ENCODE assay signal across 17 cellular contexts in genomic region chr9:4243113-4243512, GRCh38. TPM values are rescaled to one million over a fixed set of nuclear protein-coding genes. Genes with fewer than 3 reads are reported as not detected.
DNase-seq lines count a peak whose midpoint lies in the region; ATAC-seq, FAIRE-seq and TF ChIP-seq lines count a peak whose summit lies in the region.
"Had no signal": no experiment of that assay in that cellular context is flagged by ENCODE, and none has a peak within 500 bp of the region (broad histone marks: within the 10 kb centered on the region; RNA-seq: fewer than 3 reads in every experiment).

No MANE protein-coding gene starts in this region.

- H3K4me3 Mint-ChIP-seq in CD8-positive, alpha-beta T cell, result peak overlapping the region; percentile 46
- H3K4me3 Mint-ChIP-seq: H9, memory B cell had no signal

- peaks cover 31% of the 10 kb centered on the region for H3K4me1 ChIP-seq in CD8-positive, alpha-beta T cell (ENCODE audit: insufficient read depth, low read length)
- no peaks in the 10 kb centered on the region for H3K4me1 ChIP-seq in right cardiac atrium (ENCODE audit: control insufficient read depth, insufficient read depth, low read length)

- H3K36me3 ChIP-seq in CD8-positive, alpha-beta T cell (ENCODE audit: insufficient read depth, low read length), result no peaks in the 10 kb centered on the region
- H3K36me3 ChIP-seq in bronchial epithelial cell (ENCODE audit: control insufficient read depth, insufficient read depth, low read length), result no peaks in the 10 kb centered on the region
- H3K36me3 ChIP-seq: upper lobe of left lung had no signal

- peaks cover 30% of the 10 kb centered on the region for H3K4me1 Mint-ChIP-seq in CD8-positive, alpha-beta T cell (ENCODE audit: low read depth)

- no peaks in the 10 kb centered on the region for H3K27me3 Mint-ChIP-seq in CD8-positive, alpha-beta T cell (ENCODE audit: low read depth)
- H3K27me3 Mint-ChIP-seq: memory B cell had no signal

- CTCF ChIA-PET in CD8-positive, alpha-beta T cell (lab: Charles Lee), result no interaction called here

- no peaks in the 10 kb centered on the region for H3K9me3 Mint-ChIP-seq in CD8-positive, alpha-beta T cell
- H3K9me3 Mint-ChIP-seq: memory B cell had no signal

- no peak overlapping the region for H3K27ac ChIP-seq in CD8-positive, alpha-beta T cell (ENCODE audit: low read depth, low read length)
- H3K27ac ChIP-seq in right cardiac atrium (ENCODE audit: low read length), result no peak overlapping the region
- H3K27ac ChIP-seq: epithelial cell of prostate had no signal

- no peak for TF ChIP-seq CTCF in CD8-positive, alpha-beta T cell (IDR thresholded peaks at IDR 0.05)
- no peak for TF ChIP-seq CTCF in bronchial epithelial cell (IDR thresholded peaks at IDR 0.05; ENCODE audit: insufficient read depth, low read length, severe bottlenecking)

- no peak for ATAC-seq in CD8-positive, alpha-beta T cell
- ATAC-seq in GM18511 (IDR thresholded peaks at IDR 0.05; ENCODE audit: unreplicated experiment) (peak; percentile 83), HG03196 (IDR thresholded peaks at IDR 0.05; ENCODE audit: unreplicated experiment) (peak; percentile 53), right cardiac atrium (no peak)
- ATAC-seq: SK-N-SH treated with all-trans-retinoic acid at 6 μM for 48 hours had no signal

- H3K27ac Mint-ChIP-seq in CD8-positive, alpha-beta T cell, result peak overlapping the region; percentile 62
- H3K27ac Mint-ChIP-seq: memory B cell had no signal

- no peak for DNase-seq in CD8-positive, alpha-beta T cell
- peak; percentile 35 for DNase-seq in bronchial epithelial cell (ENCODE audit: low read depth)
- no peak for DNase-seq in activated effector memory CD4-positive, alpha-beta T cell treated with anti-CD3 and anti-CD28 coated beads, Interleukin-2, amount 50 U/mL, for 16 hours
- no peak for DNase-seq in stimulated activated CD4-positive, alpha-beta T cell treated with anti-CD3 and anti-CD28 coated beads, Interleukin-1b, Interleukin-23, amount 100 ng/mL, for 48 hours
- no peak for DNase-seq in right cardiac atrium
- no peak for DNase-seq in D341Med (ENCODE audit: low spot score)
- DNase-seq: amniotic stem cell; H9; NCI-H146; NCI-H345; stimulated activated CD4-positive, alpha-beta T cell treated with anti-CD3 and anti-CD28 coated beads, Interleukin-4, amount 100 ng/mL, for 1 hour; upper lobe of left lung had no signal

- no peaks in the 10 kb centered on the region for H3K9me3 ChIP-seq in CD8-positive, alpha-beta T cell (ENCODE audit: low read length)
- H3K9me3 ChIP-seq in right cardiac atrium (ENCODE audit: control insufficient read depth, low read length), result no peaks in the 10 kb centered on the region
- H3K9me3 ChIP-seq: upper lobe of left lung had no signal

- no peak for FAIRE-seq in bronchial epithelial cell (lab: Jason Lieb, UNC)

- no peaks in the 10 kb centered on the region for H3K36me3 Mint-ChIP-seq in CD8-positive, alpha-beta T cell
- H3K36me3 Mint-ChIP-seq: memory B cell had no signal

- intact Hi-C loops in CD8-positive, alpha-beta T cell (cut with DNase I, micrococcal nuclease), result no loop called here
- intact Hi-C loops in right cardiac atrium (cut with DNase I), result no loop called here

- H3K27me3 ChIP-seq in CD8-positive, alpha-beta T cell (ENCODE audit: insufficient read depth, low read length), result no peaks in the 10 kb centered on the region
- no peaks in the 10 kb centered on the region for H3K27me3 ChIP-seq in bronchial epithelial cell (ENCODE audit: control insufficient read depth, insufficient read depth, low read length)
- H3K27me3 ChIP-seq in right cardiac atrium (ENCODE audit: control insufficient read depth, insufficient read depth), result no peaks in the 10 kb centered on the region
- H3K27me3 ChIP-seq: upper lobe of left lung had no signal

- 72% methylated on average over 3 of the region's 3 CpGs for WGBS in right cardiac atrium

- POLR2A ChIA-PET in CD8-positive, alpha-beta T cell (lab: Charles Lee), result no interaction called here

- H3K4me3 ChIP-seq in CD8-positive, alpha-beta T cell (ENCODE audit: low read depth, low read length), result no peak overlapping the region
- no peak overlapping the region for H3K4me3 ChIP-seq in bronchial epithelial cell (ENCODE audit: low read depth, low read length)
- no peak overlapping the region for H3K4me3 ChIP-seq in right cardiac atrium (ENCODE audit: low read length)
- H3K4me3 ChIP-seq: upper lobe of left lung had no signal

RNA-seq across cellular contexts. Expression of gene GLIS3, which starts 56.8 kb away (rescaled TPM):
- total RNA-seq in CD8-positive, alpha-beta T cell, result 1 to 10 TPM; 3.3 to 5.6 TPM
- total RNA-seq in bronchial epithelial cell, result 1.1 and 1.2 TPM in 2 replicates
- total RNA-seq in right cardiac atrium, result 10 to 100 TPM in 1 of 4 donors, 1 to 10 TPM in 3; 4.0 to 10.6 (median 7.4) TPM
- polyA plus RNA-seq in right cardiac atrium, result 1.6 TPM

Comparison
In these comparisons a context has a peak if more than half of its experiments do, and no peak if none do; other contexts are left out.
1. ATAC-seq: peak in GM18511 (single experiment) and HG03196 (single experiment); none in CD8-positive, alpha-beta T cell (single experiment) and right cardiac atrium (0 of 2).